9 cellular contexts compared by ENCODE assay signal in the genomic region with DNA sequence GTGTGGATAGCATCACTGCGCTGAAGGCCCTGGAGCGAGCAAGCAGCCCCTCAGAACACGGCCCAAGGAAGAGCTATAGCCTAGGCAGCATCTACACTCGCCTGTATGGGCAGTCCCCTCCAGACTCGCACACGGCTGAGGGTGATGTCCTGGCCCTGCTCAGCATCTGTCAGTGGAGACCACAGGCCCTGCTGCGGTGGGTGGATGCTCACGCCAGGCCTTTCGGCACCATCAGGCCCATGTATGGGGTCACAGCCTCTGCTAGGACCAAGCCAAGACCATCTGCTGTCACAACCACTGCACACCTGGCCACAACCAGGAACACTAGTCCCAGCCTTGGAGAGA. TPM values are rescaled to one million over a fixed set of nuclear protein-coding genes. Genes with fewer than 3 reads are reported as not detected.
DNase-seq lines count a peak whose midpoint lies in the region; ATAC-seq, FAIRE-seq and TF ChIP-seq lines count a peak whose summit lies in the region.
"Had no signal": no experiment of that assay in that cellular context is flagged by ENCODE, and none has a peak within 500 bp of the region (broad histone marks: within the 10 kb centered on the region; RNA-seq: fewer than 3 reads in every experiment).

No MANE protein-coding gene starts in this region.

- H3K36me3 Mint-ChIP-seq in Caco-2 (ENCODE audit: insufficient read depth, unreplicated experiment) (peaks cover 34% of the 10 kb centered on the region), progenitor cell of endocrine pancreas (ENCODE audit: insufficient read depth) (peaks cover 9% of the 10 kb centered on the region)

- no peaks in the 10 kb centered on the region for H3K9me3 Mint-ChIP-seq in Caco-2 (ENCODE audit: unreplicated experiment)
- H3K9me3 Mint-ChIP-seq in progenitor cell of endocrine pancreas (ENCODE audit: low read depth): no peaks in the 10 kb centered on the region

- H3F3A ChIP-seq in OCI-LY1 (ENCODE audit: insufficient read depth, low read length): no peaks in the 10 kb centered on the region

- dilution Hi-C loops in endothelial cell of umbilical vein (cut with MboI; ENCODE audit: extremely low pct_ligation_motif_present, low sequenced_read_pairs): no loop called here

- no peaks in the 10 kb centered on the region for H3K9me2 ChIP-seq in OCI-LY1 (ENCODE audit: low read depth, low read length)

- BruUV-seq in Caco-2 (replicated peaks; lab: Mats Ljungman, UMichigan): no TSS peak
- no TSS peak for BruUV-seq in endothelial cell of umbilical vein (replicated peaks; lab: Mats Ljungman, UMichigan)

- H3K27ac Mint-ChIP-seq in Caco-2 (ENCODE audit: unreplicated experiment) (peak overlapping the region; percentile 99), progenitor cell of endocrine pancreas (peak overlapping the region; percentile 98)

- in situ Hi-C loops in G401 (cut with HindIII; ENCODE audit: low sequenced_read_pairs): no loop called here

- no peak for TF ChIP-seq POLR2A in endothelial cell of umbilical vein (IDR thresholded peaks at IDR 0.05; ENCODE audit: low read depth, low read length)

- no peak for FAIRE-seq in endothelial cell of umbilical vein (lab: Jason Lieb, UNC)

- CTCF ChIA-PET in Caco-2 (lab: Charles Lee): no interaction called here
- CTCF ChIA-PET in endothelial cell of umbilical vein (lab: Charles Lee): interaction anchor here (0.7 to 6.2 kb wide), 7 partner anchors 31 to 219 kb away, joined by 3 to 63 read pairs (median 6); partner anchors contain the start of genes NCKIPSD, PFKFB4 and SHISA5

- H3K27ac ChIP-seq in OCI-LY1 (ENCODE audit: low read depth, low read length, poor library complexity, severe bottlenecking) (peak overlapping the region; percentile 72), endothelial cell of umbilical vein (ENCODE audit: insufficient read depth, low read depth, low read length) (peak overlapping the region; percentile 98)

- H3K36me3 ChIP-seq in Caco-2 (ENCODE audit: control insufficient read depth, insufficient read depth, low read length): peaks cover 5% of the 10 kb centered on the region
- peaks cover 34% of the 10 kb centered on the region; the same call in 1 of the 2 replicates for H3K36me3 ChIP-seq in OCI-LY1 (ENCODE audit: insufficient read depth, low read length)
- peaks cover 0 to 34% of the 10 kb centered on the region in 2 experiments for H3K36me3 ChIP-seq in endothelial cell of umbilical vein (ENCODE audit: control insufficient read depth in 2 of 2, extremely low read depth in 1 of 2, insufficient read depth in 2 of 2, low read length in 2 of 2)

- H4K20me1 ChIP-seq in OCI-LY1 (ENCODE audit: insufficient read depth, low read length) (no peaks in the 10 kb centered on the region), endothelial cell of umbilical vein (replicated peaks; ENCODE audit: control insufficient read depth, extremely low read depth, insufficient read depth, low read length) (no peaks in the 10 kb centered on the region)

- H3K4me3 Mint-ChIP-seq in Caco-2 (ENCODE audit: unreplicated experiment) (peak overlapping the region; percentile 33), progenitor cell of endocrine pancreas (ENCODE audit: low read depth) (no peak overlapping the region)

- H3K4me2 ChIP-seq in OCI-LY1 (ENCODE audit: low read length): peak overlapping the region; percentile 82
- peak overlapping the region; percentile 70 for H3K4me2 ChIP-seq in endothelial cell of umbilical vein (ENCODE audit: insufficient read depth, low read length)

- TF ChIP-seq CTCF in Caco-2 (IDR thresholded peaks at IDR 0.05; ENCODE audit: insufficient read depth in 1 of 2, low read depth in 1 of 2, low read length in 1 of 2, severe bottlenecking in 1 of 2, unreplicated experiment in 1 of 2): no peak
- no peak for TF ChIP-seq CTCF in OCI-LY1 (IDR thresholded peaks at IDR 0.05; ENCODE audit: low read length)
- TF ChIP-seq CTCF in endothelial cell of umbilical vein (IDR thresholded peaks at IDR 0.05; ENCODE audit: extremely low read depth in 1 of 2, insufficient read depth in 1 of 2, low read depth in 1 of 2, low read length in 2 of 2): no peak
- no peak for TF ChIP-seq CTCF in progenitor cell of endocrine pancreas (IDR thresholded peaks at IDR 0.05; ENCODE audit: unreplicated experiment)

- no peak for ATAC-seq in GM21381 (IDR thresholded peaks at IDR 0.05; ENCODE audit: unreplicated experiment)
- no peak for ATAC-seq in HG03571 (IDR thresholded peaks at IDR 0.05; ENCODE audit: unreplicated experiment)

- H3K9ac ChIP-seq in OCI-LY1 (ENCODE audit: low read length): peak overlapping the region; percentile 82
- H3K9ac ChIP-seq in endothelial cell of umbilical vein (replicated peaks; ENCODE audit: extremely low read depth, insufficient read depth, low read length): peak overlapping the region; percentile 96

- POLR2A ChIA-PET in Caco-2 (lab: Charles Lee): no interaction called here
- POLR2A ChIA-PET in endothelial cell of umbilical vein (lab: Charles Lee): no interaction called here

- H2AFZ ChIP-seq in OCI-LY1 (ENCODE audit: low read length) (no peak overlapping the region), endothelial cell of umbilical vein (ENCODE audit: low read depth, low read length) (no peak overlapping the region)

- peaks cover 16% of the 10 kb centered on the region for H3K4me1 Mint-ChIP-seq in Caco-2 (ENCODE audit: low read depth, unreplicated experiment)
- H3K4me1 Mint-ChIP-seq in progenitor cell of endocrine pancreas (ENCODE audit: low read depth): peaks cover 18% of the 10 kb centered on the region

- H3K4me1 ChIP-seq in Caco-2: peaks cover 19% of the 10 kb centered on the region
- H3K4me1 ChIP-seq in OCI-LY1 (ENCODE audit: insufficient read depth, low read length, severe bottlenecking): peaks cover 61% of the 10 kb centered on the region
- peaks cover 28% of the 10 kb centered on the region for H3K4me1 ChIP-seq in endothelial cell of umbilical vein (ENCODE audit: control insufficient read depth, extremely low read depth, insufficient read depth, low read length)

- DNase-seq in Caco-2: no peak
- DNase-seq in endothelial cell of umbilical vein (ENCODE audit: low read depth, low spot score): no peak
- DNase-seq in progenitor cell of endocrine pancreas (ENCODE audit: low spot score, unreplicated experiment): no peak
- DNase-seq in stimulated activated CD4-positive, alpha-beta T cell treated with anti-CD3 and anti-CD28 coated beads, Interleukin-1b, Interleukin-23, amount 100 ng/mL, for 48 hours: no peak
- no peak for DNase-seq in G401 (ENCODE audit: low spot score)
- DNase-seq: NK-92 treated with Interleukin-12 subunit alpha and Interleukin-12 subunit beta, amount 100 ng/mL, for 24 hours had no signal

- H3K9me3 ChIP-seq in Caco-2 (no peaks in the 10 kb centered on the region), OCI-LY1 (ENCODE audit: low read length) (no peaks in the 10 kb centered on the region), endothelial cell of umbilical vein (replicated peaks; ENCODE audit: control insufficient read depth, insufficient read depth, low read length) (no peaks in the 10 kb centered on the region)

- H3K4me3 ChIP-seq in Caco-2 (ENCODE audit: low read depth, low read length) (no peak overlapping the region), OCI-LY1 (ENCODE audit: low read depth, low read length, poor library complexity, severe bottlenecking) (peak overlapping the region; percentile 68), endothelial cell of umbilical vein (replicated peaks in 1 of 3; ENCODE audit: insufficient read depth in 1 of 3, low read depth in 1 of 3, low read length in 3 of 3) (peak overlapping the region in 2 of 3 experiments; percentile 44 to 45)

- H3K27me3 ChIP-seq in Caco-2 (replicated peaks; ENCODE audit: control insufficient read depth, insufficient read depth, low read length) (no peaks in the 10 kb centered on the region), OCI-LY1 (ENCODE audit: insufficient read depth, low read length) (no peaks in the 10 kb centered on the region), endothelial cell of umbilical vein (ENCODE audit: control insufficient read depth in 2 of 2, insufficient read depth in 2 of 2, low read length in 2 of 2) (no peaks in the 10 kb centered on the region)

- no peaks in the 10 kb centered on the region for H3K9me1 ChIP-seq in endothelial cell of umbilical vein (replicated peaks; ENCODE audit: control insufficient read depth, extremely low read depth, insufficient read depth, low read length)

- H3K27me3 Mint-ChIP-seq in Caco-2 (ENCODE audit: insufficient read depth, unreplicated experiment) (no peaks in the 10 kb centered on the region), progenitor cell of endocrine pancreas (no peaks in the 10 kb centered on the region)

- no peaks in the 10 kb centered on the region for H3K79me2 ChIP-seq in OCI-LY1 (ENCODE audit: insufficient read depth, low read length)
- peaks cover 51% of the 10 kb centered on the region for H3K79me2 ChIP-seq in endothelial cell of umbilical vein (ENCODE audit: control insufficient read depth, insufficient read depth, low read length)

- intact Hi-C loops in Caco-2 (cut with micrococcal nuclease; ENCODE audit: unreplicated experiment): loop anchor here (10.0 kb wide), 1 partner anchor 198 kb away; the partner anchor contains the start of gene CELSR3
- intact Hi-C loops in endothelial cell of umbilical vein (cut with micrococcal nuclease): no loop called here

RNA-seq across cellular contexts. Expression of gene ATRIP, which starts 20.5 kb away (rescaled TPM):
- 14.4 and 15.9 TPM in 2 replicates for total RNA-seq in Caco-2 (2022)
- total RNA-seq in endothelial cell of umbilical vein: 12.6 and 14.7 TPM in 2 replicates
- polyA plus RNA-seq in endothelial cell of umbilical vein: 10.6 and 13.0 TPM in 2 replicates
- polyA plus RNA-seq in endothelial cell of umbilical vein (2011; cell fraction: cytosol; rRNA removed): 10.1 and 10.5 TPM in 2 replicates
- polyA plus RNA-seq in endothelial cell of umbilical vein (2011; cell fraction: nucleus; rRNA removed): 20.9 and 22.8 TPM in 2 replicates
- polyA plus RNA-seq in endothelial cell of umbilical vein (2012): 8.6 and 8.9 TPM in 2 replicates
- polyA minus RNA-seq in endothelial cell of umbilical vein: 11.8 and 11.9 TPM in 2 replicates
- 15.4 TPM for polyA minus RNA-seq in endothelial cell of umbilical vein (2011; cell fraction: cytosol; rRNA and poly(A)+ RNA removed)
- 7.6 and 11.9 TPM in 2 replicates for polyA minus RNA-seq in endothelial cell of umbilical vein (2011; cell fraction: nucleus; rRNA and poly(A)+ RNA removed)
- 13.8 and 15.2 TPM in 2 replicates for total RNA-seq in progenitor cell of endocrine pancreas
- total RNA-seq in G401 (2014; rRNA removed; shearing (Covaris generic)): 10.8 and 12.6 TPM in 2 replicates

RNA-seq across cellular contexts. Expression of gene TMA7, which starts 27.0 kb away (rescaled TPM):
- 205 and 227 TPM in 2 replicates for total RNA-seq in Caco-2 (2022)
- 306 and 332 TPM in 2 replicates for total RNA-seq in endothelial cell of umbilical vein
- 73.0 and 137 TPM in 2 replicates for polyA plus RNA-seq in endothelial cell of umbilical vein
- polyA plus RNA-seq in endothelial cell of umbilical vein (2011; cell fraction: cytosol; rRNA removed): 341 and 475 TPM in 2 replicates
- polyA plus RNA-seq in endothelial cell of umbilical vein (2011; cell fraction: nucleus; rRNA removed): 95.0 and 136 TPM in 2 replicates
- 427 and 444 TPM in 2 replicates for polyA plus RNA-seq in endothelial cell of umbilical vein (2012)
- 14.0 and 15.7 TPM in 2 replicates for polyA minus RNA-seq in endothelial cell of umbilical vein
- 37.3 TPM for polyA minus RNA-seq in endothelial cell of umbilical vein (2011; cell fraction: cytosol; rRNA and poly(A)+ RNA removed)
- polyA minus RNA-seq in endothelial cell of umbilical vein (2011; cell fraction: nucleus; rRNA and poly(A)+ RNA removed): 14.8 and 17.1 TPM in 2 replicates
- total RNA-seq in progenitor cell of endocrine pancreas: 236 and 253 TPM in 2 replicates
- total RNA-seq in G401 (2014; rRNA removed; shearing (Covaris generic)): 770 and 948 TPM in 2 replicates

RNA-seq across cellular contexts. Expression of gene CCDC51, which starts 27.2 kb away (rescaled TPM):
- 48.9 and 59.5 TPM in 2 replicates for total RNA-seq in Caco-2 (2022)
- total RNA-seq in endothelial cell of umbilical vein: 9.8 and 11.2 TPM in 2 replicates
- 10.1 and 11.3 TPM in 2 replicates for polyA plus RNA-seq in endothelial cell of umbilical vein
- 12.5 TPM in 2 replicates for polyA plus RNA-seq in endothelial cell of umbilical vein (2011; cell fraction: cytosol; rRNA removed)
- polyA plus RNA-seq in endothelial cell of umbilical vein (2011; cell fraction: nucleus; rRNA removed): 5.2 and 5.5 TPM in 2 replicates
- polyA plus RNA-seq in endothelial cell of umbilical vein (2012): 8.8 and 11.8 TPM in 2 replicates
- polyA minus RNA-seq in endothelial cell of umbilical vein: 6.5 and 7.6 TPM in 2 replicates
- 8.0 TPM for polyA minus RNA-seq in endothelial cell of umbilical vein (2011; cell fraction: cytosol; rRNA and poly(A)+ RNA removed)
- 0.48 and 1.7 TPM in 2 replicates for polyA minus RNA-seq in endothelial cell of umbilical vein (2011; cell fraction: nucleus; rRNA and poly(A)+ RNA removed)
- total RNA-seq in progenitor cell of endocrine pancreas: 11.4 and 13.2 TPM in 2 replicates
- 21.3 and 30.0 TPM in 2 replicates for total RNA-seq in G401 (2014; rRNA removed; shearing (Covaris generic))

RNA-seq across cellular contexts. Expression of gene SHISA5, which starts 36.9 kb away (rescaled TPM):
- total RNA-seq in Caco-2 (2022) (213 and 226 TPM in 2 replicates), endothelial cell of umbilical vein (205 and 213 TPM in 2 replicates), progenitor cell of endocrine pancreas (157 and 162 TPM in 2 replicates)
- polyA plus RNA-seq in endothelial cell of umbilical vein: 320 and 401 TPM in 2 replicates
- 210 and 226 TPM in 2 replicates for polyA plus RNA-seq in endothelial cell of umbilical vein (2011; cell fraction: cytosol; rRNA removed)
- polyA plus RNA-seq in endothelial cell of umbilical vein (2011; cell fraction: nucleus; rRNA removed): 87.1 and 91.4 TPM in 2 replicates
- polyA plus RNA-seq in endothelial cell of umbilical vein (2012): 173 and 191 TPM in 2 replicates
- polyA minus RNA-seq in endothelial cell of umbilical vein: 158 and 169 TPM in 2 replicates
- 92.3 TPM for polyA minus RNA-seq in endothelial cell of umbilical vein (2011; cell fraction: cytosol; rRNA and poly(A)+ RNA removed)
- 29.9 and 37.6 TPM in 2 replicates for polyA minus RNA-seq in endothelial cell of umbilical vein (2011; cell fraction: nucleus; rRNA and poly(A)+ RNA removed)
- 115 and 124 TPM in 2 replicates for total RNA-seq in G401 (2014; rRNA removed; shearing (Covaris generic))

RNA-seq across cellular contexts. Expression of gene PLXNB1, which starts 37.2 kb away (rescaled TPM):
- 149 and 164 TPM in 2 replicates for total RNA-seq in Caco-2 (2022)
- total RNA-seq in endothelial cell of umbilical vein: 43.0 and 43.1 TPM in 2 replicates
- polyA plus RNA-seq in endothelial cell of umbilical vein: 45.2 and 47.5 TPM in 2 replicates
- 18.3 and 23.0 TPM in 2 replicates for polyA plus RNA-seq in endothelial cell of umbilical vein (2011; cell fraction: cytosol; rRNA removed)
- 262 and 302 TPM in 2 replicates for polyA plus RNA-seq in endothelial cell of umbilical vein (2011; cell fraction: nucleus; rRNA removed)
- 25.8 and 32.9 TPM in 2 replicates for polyA plus RNA-seq in endothelial cell of umbilical vein (2012)
- polyA minus RNA-seq in endothelial cell of umbilical vein: 52.5 and 60.1 TPM in 2 replicates
- 27.2 TPM for polyA minus RNA-seq in endothelial cell of umbilical vein (2011; cell fraction: cytosol; rRNA and poly(A)+ RNA removed)
- 66.9 and 99.7 TPM in 2 replicates for polyA minus RNA-seq in endothelial cell of umbilical vein (2011; cell fraction: nucleus; rRNA and poly(A)+ RNA removed)
- total RNA-seq in progenitor cell of endocrine pancreas: 535 and 543 TPM in 2 replicates
- total RNA-seq in G401 (2014; rRNA removed; shearing (Covaris generic)): 10.7 and 23.5 TPM in 2 replicates
